In the genomic region with DNA sequence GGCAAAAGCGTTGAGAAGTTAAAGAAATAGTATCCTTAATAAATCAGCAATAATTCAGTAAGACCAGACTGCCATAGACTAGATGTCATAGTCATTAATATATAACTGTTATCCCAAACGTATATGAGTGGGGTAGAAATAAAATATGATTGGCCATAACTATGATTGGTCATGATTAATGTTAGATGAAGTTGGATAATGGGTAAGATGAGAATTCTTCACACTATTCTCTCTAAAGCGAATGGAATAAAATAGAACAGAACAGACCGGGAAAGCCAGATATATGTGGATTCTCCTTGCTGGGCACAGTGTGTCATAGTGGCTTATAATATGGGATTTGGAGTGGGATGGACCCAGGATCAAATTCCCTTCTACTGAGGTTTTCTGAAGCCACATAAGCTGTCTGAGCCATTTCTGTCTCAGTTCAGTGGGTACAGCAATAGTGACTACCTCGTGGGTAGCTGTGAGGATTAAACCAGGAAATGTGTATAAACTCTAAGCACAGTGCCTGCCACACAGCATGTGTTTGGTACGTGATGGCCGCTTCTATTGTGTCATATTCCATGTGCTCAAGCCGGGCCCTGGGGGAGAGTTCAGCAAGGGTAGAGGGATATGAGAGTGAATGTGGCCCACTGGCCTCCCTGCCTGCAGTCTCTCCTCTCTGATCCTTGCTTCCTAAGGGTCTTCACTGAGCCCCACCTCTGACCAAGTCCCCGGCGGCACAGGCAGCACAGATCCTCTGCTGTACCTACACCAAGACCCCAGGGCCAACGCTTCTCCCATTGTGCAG, we compare ENCODE assay signal across 9 cellular contexts. TPM values are rescaled to one million over a fixed set of nuclear protein-coding genes. Genes with fewer than 3 reads are reported as not detected.
A peak's percentile ranks its signal among the peaks of the same experiment; 100 is the strongest.
DNase-seq lines count a peak whose midpoint lies in the region; ATAC-seq, FAIRE-seq and TF ChIP-seq lines count a peak whose summit lies in the region.
"Had no signal": no experiment of that assay in that cellular context is flagged by ENCODE, and none has a peak within 500 bp of the region (broad histone marks: within the 10 kb centered on the region; RNA-seq: fewer than 3 reads in every experiment).

No MANE protein-coding gene starts in this region.

- no peak for TF ChIP-seq CTCF in natural killer cell (IDR thresholded peaks at IDR 0.05)
- no peak for TF ChIP-seq CTCF in HepG2 (CRISPR knock-in tag; IDR thresholded peaks at IDR 0.05)
- no peak for TF ChIP-seq CTCF in upper lobe of right lung (IDR thresholded peaks at IDR 0.05)
- no peak for TF ChIP-seq CTCF in sigmoid colon (IDR thresholded peaks at IDR 0.05)

- 63% methylated on average over 11 of the region's 11 CpGs for WGBS in HepG2 (ENCODE audit: low lambda C conversion rate)
- WGBS in sigmoid colon, 2 donors = 81 to 82% methylated on average over 11 of the region's 11 CpGs

- CTCF ChIA-PET in activated CD4-positive, alpha-beta memory T cell treated with anti-CD3 and anti-CD28 coated beads for 36 hours (lab: Charles Lee) = interaction anchor here (0.6 to 6.9 kb wide), 41 partner anchors 12 to 302 kb away, joined by 3 to 91 read pairs (median 7); a partner anchor contains a TSS
- CTCF ChIA-PET in HepG2 (lab: Yijun Ruan, JAX; ENCODE audit: low intra/inter-chr PET ratio, low total read pairs) = interaction anchor here (0.8 to 2.7 kb wide), 5 partner anchors 14 to 203 kb away, joined by 3 to 38 read pairs (median 4); a partner anchor contains a TSS

- peak overlapping the region; percentile 64 for H3K27ac Mint-ChIP-seq in natural killer cell treated with Interleukin-12 subunit alpha and Interleukin-12 subunit beta and Interleukin-15 and Interleukin-18, amount 100 ng/mL, for 72 hours
- H3K27ac Mint-ChIP-seq in natural killer cell = peak overlapping the region in 1 of 2 donors; percentile 66
- peak overlapping the region; percentile 81 for H3K27ac Mint-ChIP-seq in activated CD4-positive, alpha-beta memory T cell treated with anti-CD3 and anti-CD28 coated beads for 36 hours

- in situ Hi-C loops in HepG2 (cut with HindIII; ENCODE audit: extremely low pct_ligation_motif_present, low pct_unique_long_range_greater_than_20kb) = no loop called here

- H3K9me3 Mint-ChIP-seq in natural killer cell treated with Interleukin-12 subunit alpha and Interleukin-12 subunit beta and Interleukin-15 and Interleukin-18, amount 100 ng/mL, for 72 hours = no peaks in the 10 kb centered on the region
- no peaks in the 10 kb centered on the region for H3K9me3 Mint-ChIP-seq in natural killer cell
- no peaks in the 10 kb centered on the region for H3K9me3 Mint-ChIP-seq in activated CD4-positive, alpha-beta memory T cell treated with anti-CD3 and anti-CD28 coated beads for 36 hours
- H3K9me3 Mint-ChIP-seq: CD8-positive, alpha-beta memory T cell had no signal

- H3K36me3 ChIP-seq in HepG2 (replicated peaks in 1 of 2; ENCODE audit: control insufficient read depth in 1 of 2, insufficient read depth in 2 of 2, low read length in 2 of 2) (no peaks in the 10 kb centered on the region), upper lobe of right lung (no peaks in the 10 kb centered on the region), sigmoid colon (no peaks in the 10 kb centered on the region)

- H3K4me1 ChIP-seq in HepG2 (ENCODE audit: insufficient read depth, low read length) = peaks cover 75% of the 10 kb centered on the region
- peaks cover 36% of the 10 kb centered on the region for H3K4me1 ChIP-seq in upper lobe of right lung
- peaks cover 0 to 17% (median 12%) of the 10 kb centered on the region in 4 donors for H3K4me1 ChIP-seq in sigmoid colon

- POLR2A ChIA-PET in activated CD4-positive, alpha-beta memory T cell treated with anti-CD3 and anti-CD28 coated beads for 36 hours (lab: Charles Lee) = interaction anchor here (0.9 to 1.0 kb wide), 2 partner anchors 24 to 76 kb away, joined by 3 to 4 read pairs; a partner anchor contains a TSS
- POLR2A ChIA-PET in HepG2 (lab: Yijun Ruan, JAX) = interaction anchor here (1.0 to 2.8 kb wide), 2 partner anchors 24 to 99 kb away, joined by 3 to 12 read pairs; a partner anchor contains a TSS

- no peak for DNase-seq in natural killer cell treated with Interleukin-12 subunit alpha and Interleukin-12 subunit beta and Interleukin-15 and Interleukin-18, amount 100 ng/mL, for 72 hours (ENCODE audit: low spot score)
- DNase-seq in natural killer cell (no peak), HepG2 (ENCODE audit: low spot score) (no peak), upper lobe of right lung (no peak), COLO829 (ENCODE audit: low spot score) (no peak), sigmoid colon (no peak)
- no peak for DNase-seq in activated CD4-positive, alpha-beta memory T cell treated with anti-CD3 and anti-CD28 coated beads for 36 hours

- H3K4me2 ChIP-seq in HepG2 (ENCODE audit: low read depth, low read length) = no peak overlapping the region

- H2AFZ ChIP-seq in HepG2 (ENCODE audit: low read length) = no peak overlapping the region

- H3K36me3 Mint-ChIP-seq in natural killer cell treated with Interleukin-12 subunit alpha and Interleukin-12 subunit beta and Interleukin-15 and Interleukin-18, amount 100 ng/mL, for 72 hours = no peaks in the 10 kb centered on the region
- H3K36me3 Mint-ChIP-seq in natural killer cell = no peaks in the 10 kb centered on the region
- H3K36me3 Mint-ChIP-seq in activated CD4-positive, alpha-beta memory T cell treated with anti-CD3 and anti-CD28 coated beads for 36 hours = no peaks in the 10 kb centered on the region

- FAIRE-seq in HepG2 (lab: Jason Lieb, UNC) = no peak

- peaks cover 2 to 12% of the 10 kb centered on the region in 2 experiments; a peak in 2 of 5 replicates for H3K27me3 ChIP-seq in HepG2 (ENCODE audit: control insufficient read depth in 1 of 2, insufficient read depth in 2 of 2, low read length in 2 of 2)
- no peaks in the 10 kb centered on the region for H3K27me3 ChIP-seq in upper lobe of right lung
- H3K27me3 ChIP-seq in sigmoid colon = no peaks in the 10 kb centered on the region

- H3K9me3 ChIP-seq in HepG2 (ENCODE audit: low read length) (no peaks in the 10 kb centered on the region), upper lobe of right lung (no peaks in the 10 kb centered on the region), sigmoid colon (no peaks in the 10 kb centered on the region)

- TF ChIP-seq POLR2A in HepG2 (IDR thresholded peaks at IDR 0.05; ENCODE audit: insufficient read depth in 1 of 2, low read depth in 2 of 2, low read length in 2 of 2) = no peak
- TF ChIP-seq POLR2A in sigmoid colon (IDR thresholded peaks at IDR 0.05) = no peak

- no peak for TF ChIP-seq RAD21 in HepG2 (CRISPR knock-in tag; IDR thresholded peaks at IDR 0.05)

- no TSS peak for BruUV-seq in HepG2 (replicated peaks; lab: Mats Ljungman, UMichigan)

- no peak overlapping the region for H3K4me3 ChIP-seq in HepG2 (replicated peaks in 1 of 3; ENCODE audit: insufficient read depth in 1 of 3, low read depth in 2 of 3, low read length in 3 of 3)
- no peak overlapping the region for H3K4me3 ChIP-seq in upper lobe of right lung
- H3K4me3 ChIP-seq in sigmoid colon = no peak overlapping the region

- peaks cover 16 to 17% of the 10 kb centered on the region in 2 donors for H3K4me1 Mint-ChIP-seq in natural killer cell treated with Interleukin-12 subunit alpha and Interleukin-12 subunit beta and Interleukin-15 and Interleukin-18, amount 100 ng/mL, for 72 hours (ENCODE audit: low read depth in 2 of 2)
- H3K4me1 Mint-ChIP-seq in natural killer cell = peaks cover 12 to 18% of the 10 kb centered on the region in 2 donors
- peaks cover 19% of the 10 kb centered on the region for H3K4me1 Mint-ChIP-seq in activated CD4-positive, alpha-beta memory T cell treated with anti-CD3 and anti-CD28 coated beads for 36 hours (ENCODE audit: low read depth)

- H4K20me1 ChIP-seq in HepG2 (ENCODE audit: insufficient read depth, low read length) = no peaks in the 10 kb centered on the region

- intact Hi-C loops in natural killer cell (cut with micrococcal nuclease) (no loop called here), HepG2 (cut with micrococcal nuclease; ENCODE audit: unreplicated experiment) (loop anchor here (2.0 kb wide), 1 partner anchor 21 kb away; no protein-coding TSS in a partner anchor), upper lobe of right lung (cut with DNase I) (no loop called here), sigmoid colon (cut with DNase I) (no loop called here)
- intact Hi-C loops in activated CD4-positive, alpha-beta memory T cell treated with anti-CD3 and anti-CD28 coated beads for 36 hours (cut with micrococcal nuclease) = loop anchor here (2.0 kb wide), 2 partner anchors 23 to 49 kb away; a partner anchor contains a TSS

- H3K27ac ChIP-seq in HepG2 (ENCODE audit: extremely low read length, insufficient read depth, low read length) (peak overlapping the region; percentile 48), upper lobe of right lung (peak overlapping the region; percentile 60), sigmoid colon (peak overlapping the region in 2 of 4 donors; percentile 24 to 54)

- ATAC-seq in natural killer cell treated with Interleukin-12 subunit alpha and Interleukin-12 subunit beta and Interleukin-15 and Interleukin-18, amount 100 ng/mL, for 72 hours = no peak
- ATAC-seq in natural killer cell (no peak), HepG2 (peak; percentile 4; the same call in 2 of the 3 replicates), upper lobe of right lung (no peak), GM19467 (IDR thresholded peaks at IDR 0.05; ENCODE audit: unreplicated experiment) (no peak)

- no peak for TF ChIP-seq EP300 in HepG2 (IDR thresholded peaks at IDR 0.05; ENCODE audit: low read depth in 2 of 2, low read length in 2 of 2)
- no peak for TF ChIP-seq EP300 in HepG2 (CRISPR knock-in tag; IDR thresholded peaks at IDR 0.05; ENCODE audit: borderline replicate concordance)
- no peak for TF ChIP-seq EP300 in sigmoid colon (IDR thresholded peaks at IDR 0.05)

- H3K79me2 ChIP-seq in HepG2 (ENCODE audit: insufficient read depth, low read length) = no peaks in the 10 kb centered on the region

- no peak overlapping the region for H3K9ac ChIP-seq in HepG2 (ENCODE audit: insufficient read depth, low read depth, low read length)

- H3K27me3 Mint-ChIP-seq in natural killer cell treated with Interleukin-12 subunit alpha and Interleukin-12 subunit beta and Interleukin-15 and Interleukin-18, amount 100 ng/mL, for 72 hours = no peaks in the 10 kb centered on the region
- H3K27me3 Mint-ChIP-seq in natural killer cell (ENCODE audit: low read depth in 2 of 2) = no peaks in the 10 kb centered on the region
- H3K27me3 Mint-ChIP-seq in activated CD4-positive, alpha-beta memory T cell treated with anti-CD3 and anti-CD28 coated beads for 36 hours = no peaks in the 10 kb centered on the region

- H3K4me3 Mint-ChIP-seq in natural killer cell treated with Interleukin-12 subunit alpha and Interleukin-12 subunit beta and Interleukin-15 and Interleukin-18, amount 100 ng/mL, for 72 hours = no peak overlapping the region
- H3K4me3 Mint-ChIP-seq in natural killer cell = no peak overlapping the region
- H3K4me3 Mint-ChIP-seq in activated CD4-positive, alpha-beta memory T cell treated with anti-CD3 and anti-CD28 coated beads for 36 hours = no peak overlapping the region

RNA-seq across cellular contexts. Expression of a gene that starts 3.6 kb away (rescaled TPM):
- not detected for total RNA-seq in natural killer cell treated with Interleukin-12 subunit alpha and Interleukin-12 subunit beta and Interleukin-15 and Interleukin-18, amount 100 ng/mL, for 72 hours
- under 1 TPM in 1 of 3 donors, not detected in 2; 0.14 TPM for total RNA-seq in natural killer cell
- total RNA-seq in activated CD4-positive, alpha-beta memory T cell treated with anti-CD3 and anti-CD28 coated beads for 36 hours = not detected
- 0.31 TPM in 1 of 2 replicates, not detected in the other for total RNA-seq in HepG2 (2016; rRNA removed; fragmentation: Illumina TruSeq; extraction: Trizol)
- total RNA-seq in HepG2 (2016; cell fraction: cytosol; rRNA removed; fragmentation: Illumina TruSeq; extraction: Trizol; ENCODE audit: low read depth) = not detected in 2 replicates
- total RNA-seq in HepG2 (2016; cell fraction: insoluble cytoplasmic fraction; rRNA removed; fragmentation: Illumina TruSeq; extraction: Trizol) = 0.17 TPM in 1 of 2 replicates, not detected in the other
- 0.14 and 0.25 TPM in 2 replicates for total RNA-seq in HepG2 (2016; cell fraction: membrane; rRNA removed; fragmentation: Illumina TruSeq; extraction: Trizol)
- 0.28 TPM in 2 replicates for total RNA-seq in HepG2 (2016; cell fraction: nucleus; rRNA removed; fragmentation: Illumina TruSeq; extraction: Trizol)
- polyA plus RNA-seq in HepG2 (2011; rRNA removed) = 9.8 and 15.7 TPM in 2 replicates
- polyA plus RNA-seq in HepG2 (2011; cell fraction: cytosol; rRNA removed) = 7.5 and 11.8 TPM in 2 replicates
- polyA plus RNA-seq in HepG2 (2011; cell fraction: nucleus; rRNA removed) = 8.6 and 9.0 TPM in 2 replicates
- 1.5 and 3.1 TPM in 2 replicates for polyA plus RNA-seq in HepG2 (2012)
- polyA plus RNA-seq in HepG2 (2016; cell fraction: cytosol; fragmentation: Illumina TruSeq; extraction: Trizol; ENCODE audit: low read depth) = 0.25 and 0.33 TPM in 2 replicates
- polyA plus RNA-seq in HepG2 (2016; cell fraction: insoluble cytoplasmic fraction; fragmentation: Illumina TruSeq; extraction: Trizol; ENCODE audit: low read depth) = 0.32 and 0.36 TPM in 2 replicates
- polyA plus RNA-seq in HepG2 (2016; cell fraction: membrane; fragmentation: Illumina TruSeq; extraction: Trizol; ENCODE audit: low read depth) = 0.11 and 0.17 TPM in 2 replicates
- polyA plus RNA-seq in HepG2 (2016; cell fraction: nucleus; fragmentation: Illumina TruSeq; extraction: Trizol; ENCODE audit: insufficient read depth, low read depth) = 0.56 and 0.62 TPM in 2 replicates
- 0.07 and 7.1 TPM in 2 replicates for polyA minus RNA-seq in HepG2 (2011; rRNA and poly(A)+ RNA removed; ENCODE audit: low replicate concordance)
- polyA minus RNA-seq in HepG2 (2011; cell fraction: cytosol; rRNA and poly(A)+ RNA removed) = 2.1 and 4.2 TPM in 2 replicates
- polyA minus RNA-seq in HepG2 (2011; cell fraction: nucleus; rRNA and poly(A)+ RNA removed) = 1.5 and 2.5 TPM in 2 replicates
- total RNA-seq in upper lobe of right lung = 1.9 TPM
- under 1 TPM in 2 of 4 donors, not detected in 2; 0.36 to 0.55 TPM for total RNA-seq in sigmoid colon
- polyA plus RNA-seq in sigmoid colon = 1 to 10 TPM in 2 of 3 donors, not detected in 1; 1.2 to 2.1 TPM
- total RNA-seq: CD8-positive, alpha-beta memory T cell had no signal
- polyA plus RNA-seq: CD8-positive, alpha-beta memory T cell had no signal

RNA-seq across cellular contexts. Expression of a gene that starts 24.0 kb away (rescaled TPM):
- 100 to 1,000 TPM; 190 to 316 TPM for total RNA-seq in natural killer cell treated with Interleukin-12 subunit alpha and Interleukin-12 subunit beta and Interleukin-15 and Interleukin-18, amount 100 ng/mL, for 72 hours
- total RNA-seq in natural killer cell (100 to 1,000 TPM; 320 to 563 (median 535) TPM), HepG2 (2016; rRNA removed; fragmentation: Illumina TruSeq; extraction: Trizol) (3.1 and 6.3 TPM in 2 replicates), upper lobe of right lung (44.9 TPM), sigmoid colon (10 to 100 TPM in 3 of 4 donors, 1 to 10 TPM in 1; 9.5 to 37.7 (median 16.0) TPM)
- 100 to 1,000 TPM; 151 to 167 TPM for total RNA-seq in activated CD4-positive, alpha-beta memory T cell treated with anti-CD3 and anti-CD28 coated beads for 36 hours
- 1.8 and 4.8 TPM in 2 replicates for total RNA-seq in HepG2 (2016; cell fraction: cytosol; rRNA removed; fragmentation: Illumina TruSeq; extraction: Trizol; ENCODE audit: low read depth)
- total RNA-seq in HepG2 (2016; cell fraction: insoluble cytoplasmic fraction; rRNA removed; fragmentation: Illumina TruSeq; extraction: Trizol) = 3.7 and 4.8 TPM in 2 replicates
- 2.8 and 2.9 TPM in 2 replicates for total RNA-seq in HepG2 (2016; cell fraction: membrane; rRNA removed; fragmentation: Illumina TruSeq; extraction: Trizol)
- total RNA-seq in HepG2 (2016; cell fraction: nucleus; rRNA removed; fragmentation: Illumina TruSeq; extraction: Trizol) = 12.6 and 13.0 TPM in 2 replicates
- polyA plus RNA-seq in HepG2 (2011; rRNA removed) (12.7 and 15.7 TPM in 2 replicates), sigmoid colon (100 to 1,000 TPM in 1 of 3 donors, 10 to 100 TPM in 2; 13.8 to 119 (median 24.0) TPM)
- polyA plus RNA-seq in HepG2 (2011; cell fraction: cytosol; rRNA removed) = 4.5 and 4.8 TPM in 2 replicates
- polyA plus RNA-seq in HepG2 (2011; cell fraction: nucleus; rRNA removed) = 114 and 130 TPM in 2 replicates
- 3.8 and 11.3 TPM in 2 replicates for polyA plus RNA-seq in HepG2 (2012)
- 0.85 and 0.96 TPM in 2 replicates for polyA plus RNA-seq in HepG2 (2016; cell fraction: cytosol; fragmentation: Illumina TruSeq; extraction: Trizol; ENCODE audit: low read depth)
- polyA plus RNA-seq in HepG2 (2016; cell fraction: insoluble cytoplasmic fraction; fragmentation: Illumina TruSeq; extraction: Trizol; ENCODE audit: low read depth) = 3.1 and 3.4 TPM in 2 replicates
- polyA plus RNA-seq in HepG2 (2016; cell fraction: membrane; fragmentation: Illumina TruSeq; extraction: Trizol; ENCODE audit: low read depth) = 2.0 and 2.8 TPM in 2 replicates
- polyA plus RNA-seq in HepG2 (2016; cell fraction: nucleus; fragmentation: Illumina TruSeq; extraction: Trizol; ENCODE audit: insufficient read depth, low read depth) = 16.8 and 24.4 TPM in 2 replicates
- polyA minus RNA-seq in HepG2 (2011; rRNA and poly(A)+ RNA removed; ENCODE audit: low replicate concordance) = 21.4 and 102 TPM in 2 replicates
- 4.4 and 4.9 TPM in 2 replicates for polyA minus RNA-seq in HepG2 (2011; cell fraction: cytosol; rRNA and poly(A)+ RNA removed)
- polyA minus RNA-seq in HepG2 (2011; cell fraction: nucleus; rRNA and poly(A)+ RNA removed) = 33.9 and 46.2 TPM in 2 replicates

RNA-seq across cellular contexts. Expression of a gene that starts 33.4 kb away (rescaled TPM):
- 100 to 1,000 TPM; 127 to 141 TPM for total RNA-seq in natural killer cell treated with Interleukin-12 subunit alpha and Interleukin-12 subunit beta and Interleukin-15 and Interleukin-18, amount 100 ng/mL, for 72 hours
- total RNA-seq in natural killer cell (100 to 1,000 TPM; 181 to 266 (median 243) TPM), HepG2 (2016; rRNA removed; fragmentation: Illumina TruSeq; extraction: Trizol) (65.3 and 96.2 TPM in 2 replicates), upper lobe of right lung (223 TPM), sigmoid colon (10 to 100 TPM; 63.1 to 93.1 (median 73.1) TPM)
- 100 to 1,000 TPM; 159 TPM for total RNA-seq in activated CD4-positive, alpha-beta memory T cell treated with anti-CD3 and anti-CD28 coated beads for 36 hours
- 30.1 and 30.9 TPM in 2 replicates for total RNA-seq in HepG2 (2016; cell fraction: cytosol; rRNA removed; fragmentation: Illumina TruSeq; extraction: Trizol; ENCODE audit: low read depth)
- 63.9 and 93.3 TPM in 2 replicates for total RNA-seq in HepG2 (2016; cell fraction: insoluble cytoplasmic fraction; rRNA removed; fragmentation: Illumina TruSeq; extraction: Trizol)
- 64.8 and 86.4 TPM in 2 replicates for total RNA-seq in HepG2 (2016; cell fraction: membrane; rRNA removed; fragmentation: Illumina TruSeq; extraction: Trizol)
- total RNA-seq in HepG2 (2016; cell fraction: nucleus; rRNA removed; fragmentation: Illumina TruSeq; extraction: Trizol) = 133 and 155 TPM in 2 replicates
- polyA plus RNA-seq in HepG2 (2011; rRNA removed) (311 and 323 TPM in 2 replicates), sigmoid colon (100 to 1,000 TPM in 1 of 3 donors, 10 to 100 TPM in 2; 54.1 to 119 (median 59.2) TPM)
- 179 and 230 TPM in 2 replicates for polyA plus RNA-seq in HepG2 (2011; cell fraction: cytosol; rRNA removed)
- polyA plus RNA-seq in HepG2 (2011; cell fraction: nucleus; rRNA removed) = 192 and 208 TPM in 2 replicates
- 165 and 190 TPM in 2 replicates for polyA plus RNA-seq in HepG2 (2012)
- polyA plus RNA-seq in HepG2 (2016; cell fraction: cytosol; fragmentation: Illumina TruSeq; extraction: Trizol; ENCODE audit: low read depth) = 33.0 and 44.6 TPM in 2 replicates
- polyA plus RNA-seq in HepG2 (2016; cell fraction: insoluble cytoplasmic fraction; fragmentation: Illumina TruSeq; extraction: Trizol; ENCODE audit: low read depth) = 80.1 and 93.2 TPM in 2 replicates
- 58.1 and 78.2 TPM in 2 replicates for polyA plus RNA-seq in HepG2 (2016; cell fraction: membrane; fragmentation: Illumina TruSeq; extraction: Trizol; ENCODE audit: low read depth)
- 216 and 231 TPM in 2 replicates for polyA plus RNA-seq in HepG2 (2016; cell fraction: nucleus; fragmentation: Illumina TruSeq; extraction: Trizol; ENCODE audit: insufficient read depth, low read depth)
- polyA minus RNA-seq in HepG2 (2011; rRNA and poly(A)+ RNA removed; ENCODE audit: low replicate concordance) = 206 and 472 TPM in 2 replicates
- 126 and 139 TPM in 2 replicates for polyA minus RNA-seq in HepG2 (2011; cell fraction: cytosol; rRNA and poly(A)+ RNA removed)
- 287 and 365 TPM in 2 replicates for polyA minus RNA-seq in HepG2 (2011; cell fraction: nucleus; rRNA and poly(A)+ RNA removed)

Comparison
In these comparisons a context has a peak if more than half of its experiments do, and no peak if none do; other contexts are left out.
1. intact Hi-C loops: an anchor here in activated CD4-positive, alpha-beta memory T cell treated with anti-CD3 and anti-CD28 coated beads for 36 hours (2.0 kb wide) and HepG2 (2.0 kb wide); none called in natural killer cell, upper lobe of right lung and sigmoid colon.